8 cellular contexts compared by ENCODE assay signal in genomic region chrX:151359931-151360871, GRCh38.
DNase-seq lines count a peak whose midpoint lies in the region; TF ChIP-seq lines count a peak whose summit lies in the region.

No MANE protein-coding gene starts in this region.

- POLR2A ChIA-PET in HEK293T (lab: Yijun Ruan, JAX), result interaction anchor here (1.0 kb wide), 1 partner anchor 36 kb away, joined by 3 read pairs; the partner anchor contains the start of gene VMA21

- CTCF ChIA-PET in HEK293T (lab: Yijun Ruan, JAX), result interaction anchor here (0.6 to 2.0 kb wide), 12 partner anchors 14 to 1888 kb away, joined by 3 to 6 read pairs (median 4); partner anchors contain the start of gene GPR50

- H3K4me3 Mint-ChIP-seq in activated T-cell treated with anti-CD3 and anti-CD28 coated beads, Interleukin-2, amount 50 U/mL, for 24 hours, result peak overlapping the region; percentile 54

- H3K36me3 Mint-ChIP-seq in activated T-cell treated with anti-CD3 and anti-CD28 coated beads, Interleukin-2, amount 50 U/mL, for 24 hours (ENCODE audit: low read depth), result no peaks in the 10 kb centered on the region

- H3K27ac Mint-ChIP-seq in activated T-cell treated with anti-CD3 and anti-CD28 coated beads, Interleukin-2, amount 50 U/mL, for 24 hours, result no peak overlapping the region

- DNase-seq in HEK293T (ENCODE audit: extremely low spot score) (peak; percentile 71), NCI-H748 (lab: John Stamatoyannopoulos, UW; ENCODE audit: unreplicated experiment) (peak; percentile 64), globus pallidus (ENCODE audit: low spot score) (peak; percentile 1), retina (peak; percentile 68), NK-92 (lab: John Stamatoyannopoulos, UW; ENCODE audit: unreplicated experiment) (no peak)
- peak; percentile 65 for DNase-seq in activated T-cell treated with anti-CD3 and anti-CD28 coated beads, Interleukin-2, amount 50 U/mL, for 24 hours
- no peak for DNase-seq in central memory CD4-positive, alpha-beta T cell

- peak; percentile 83 for TF ChIP-seq CTCF in GM12873 (IDR thresholded peaks at IDR 0.05; ENCODE audit: insufficient read depth, low read depth, low read length, missing control alignments)

- no peaks in the 10 kb centered on the region for H3K9me3 Mint-ChIP-seq in activated T-cell treated with anti-CD3 and anti-CD28 coated beads, Interleukin-2, amount 50 U/mL, for 24 hours

- H3K4me1 Mint-ChIP-seq in activated T-cell treated with anti-CD3 and anti-CD28 coated beads, Interleukin-2, amount 50 U/mL, for 24 hours (ENCODE audit: low read depth), result peaks cover 5% of the 10 kb centered on the region

- peaks cover 51% of the 10 kb centered on the region for H3K27me3 Mint-ChIP-seq in activated T-cell treated with anti-CD3 and anti-CD28 coated beads, Interleukin-2, amount 50 U/mL, for 24 hours

TF ChIP-seq in HEK293T, 16 proteins besides CTCF, POLR2A, EP300 and RAD21:
- TF ChIP-seq LEF1 (IDR thresholded peaks at IDR 0.05; ENCODE audit: borderline replicate concordance), result no peak
- no peak for TF ChIP-seq NFRKB (IDR thresholded peaks at IDR 0.05)
- TF ChIP-seq FOXA1 (IDR thresholded peaks at IDR 0.05), result no peak
- TF ChIP-seq L3MBTL2 (conservative IDR thresholded peaks at IDR 0.05), result no peak
- no peak for TF ChIP-seq CTBP1 (IDR thresholded peaks at IDR 0.05; ENCODE audit: borderline replicate concordance)
- TF ChIP-seq ELF4 (IDR thresholded peaks at IDR 0.05), result no peak
- TF ChIP-seq FOXM1 (IDR thresholded peaks at IDR 0.05; ENCODE audit: borderline replicate concordance), result no peak
- TF ChIP-seq FOXK2 (IDR thresholded peaks at IDR 0.05), result no peak
- no peak for TF ChIP-seq BHLHE40 (IDR thresholded peaks at IDR 0.05; ENCODE audit: borderline replicate concordance)
- TF ChIP-seq HDGF (IDR thresholded peaks at IDR 0.05; ENCODE audit: borderline replicate concordance), result no peak
- TF ChIP-seq PKNOX1 (IDR thresholded peaks at IDR 0.05), result no peak
- no peak for TF ChIP-seq SUZ12 (IDR thresholded peaks at IDR 0.05)
- TF ChIP-seq SP1 (IDR thresholded peaks at IDR 0.05), result no peak
- TF ChIP-seq ZNF384 (IDR thresholded peaks at IDR 0.05), result no peak
- no peak for TF ChIP-seq TARDBP (IDR thresholded peaks at IDR 0.05)
- no peak for TF ChIP-seq ARNT (IDR thresholded peaks at IDR 0.05)

Comparison
In these comparisons a context has a peak if more than half of its experiments do, and no peak if none do; other contexts are left out.
1. DNase-seq: peak in HEK293T (single experiment), NCI-H748 (single experiment), activated T-cell treated with anti-CD3 and anti-CD28 coated beads, Interleukin-2, amount 50 U/mL, for 24 hours (single experiment), globus pallidus (single experiment) and retina (single experiment); none in NK-92 (single experiment) and central memory CD4-positive, alpha-beta T cell (single experiment).